ENCODE assay signal across 27 cellular contexts in the genomic region with DNA sequence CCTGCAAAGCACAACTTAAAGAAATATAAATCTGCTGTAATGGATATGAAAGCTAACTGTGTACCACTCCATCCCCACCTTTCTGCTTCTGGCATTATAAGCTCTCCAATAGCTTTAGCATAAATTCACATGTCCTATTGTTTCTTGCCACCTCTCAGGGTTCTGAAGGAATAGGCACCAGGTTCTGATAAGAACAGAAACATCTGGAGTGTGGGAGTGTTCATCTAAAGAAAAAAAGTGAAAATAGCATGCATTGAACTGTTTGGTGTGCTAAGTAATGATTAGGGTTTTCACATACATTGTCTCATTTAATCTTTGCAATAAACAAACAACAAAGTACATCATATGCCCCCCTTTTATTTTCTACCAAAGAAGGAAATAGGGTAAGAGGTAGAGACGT.
"Had no signal": no experiment of that assay in that cellular context is flagged by ENCODE, and none has a peak within 500 bp of the region (broad histone marks: within the 10 kb centered on the region; RNA-seq: fewer than 3 reads in every experiment).

No MANE protein-coding gene starts in this region.

- H3K36me3 ChIP-seq: adrenal gland, cardiac muscle cell, gastrocnemius medialis, ovary, right lobe of liver, stomach, tibial artery had no signal

- H3K9me3 ChIP-seq: adrenal gland, gastrocnemius medialis, ovary, right lobe of liver, stomach, tibial artery had no signal

- H3K27me3 ChIP-seq: adrenal gland, cardiac muscle cell, dorsolateral prefrontal cortex, gastrocnemius medialis, ovary, right lobe of liver, stomach, tibial artery had no signal

- H3K9me3 Mint-ChIP-seq: activated T-cell treated with anti-CD3 and anti-CD28 coated beads, Interleukin-2, amount 50 U/mL, for 72 hours; stimulated activated effector memory CD8-positive, alpha-beta T cell treated with anti-CD3 and anti-CD28 coated beads, Interleukin-12 subunit alpha, Interleukin-12 subunit beta, amount 100 ng/mL, for 72 hours; WTC11 had no signal

- H3K4me3 ChIP-seq: adrenal gland, cardiac muscle cell, coronary artery, dorsolateral prefrontal cortex, gastrocnemius medialis, ovary, right lobe of liver, stomach, tibial artery had no signal

- ATAC-seq: activated T-cell treated with anti-CD3 and anti-CD28 coated beads, Interleukin-2, amount 50 U/mL, for 72 hours; gastrocnemius medialis; left cardiac atrium; left ventricle myocardium superior; stimulated activated effector memory CD8-positive, alpha-beta T cell treated with anti-CD3 and anti-CD28 coated beads, Interleukin-12 subunit alpha, Interleukin-12 subunit beta, amount 100 ng/mL, for 72 hours; T-helper 17 cell; WTC11 had no signal

- H3K4me3 Mint-ChIP-seq: activated naive CD8-positive, alpha-beta T cell; activated T-cell treated with anti-CD3 and anti-CD28 coated beads, Interleukin-2, amount 50 U/mL, for 72 hours; brain; nephron progenitor cell; stimulated activated effector memory CD8-positive, alpha-beta T cell treated with anti-CD3 and anti-CD28 coated beads, Interleukin-12 subunit alpha, Interleukin-12 subunit beta, amount 100 ng/mL, for 72 hours; T-helper 17 cell; WTC11 had no signal

- H3K36me3 Mint-ChIP-seq: activated naive CD8-positive, alpha-beta T cell; brain; stimulated activated effector memory CD8-positive, alpha-beta T cell treated with anti-CD3 and anti-CD28 coated beads, Interleukin-12 subunit alpha, Interleukin-12 subunit beta, amount 100 ng/mL, for 72 hours; WTC11 had no signal

- H3K27ac ChIP-seq: adrenal gland, cardiac muscle cell, coronary artery, gastrocnemius medialis, ovary, right lobe of liver, stomach, tibial artery had no signal

- H3K27me3 Mint-ChIP-seq: activated naive CD8-positive, alpha-beta T cell; brain; progenitor cell of endocrine pancreas had no signal

- H3K27ac Mint-ChIP-seq: activated naive CD8-positive, alpha-beta T cell; activated T-cell treated with anti-CD3 and anti-CD28 coated beads, Interleukin-2, amount 50 U/mL, for 72 hours; progenitor cell of endocrine pancreas; stimulated activated effector memory CD8-positive, alpha-beta T cell treated with anti-CD3 and anti-CD28 coated beads, Interleukin-12 subunit alpha, Interleukin-12 subunit beta, amount 100 ng/mL, for 72 hours; WTC11 had no signal

- DNase-seq: activated CD4-positive, alpha-beta T cell treated with anti-CD3 and anti-CD28 coated beads, Interleukin-2, amount 50 U/mL, for 1 hour; activated effector memory CD4-positive, alpha-beta T cell treated with Interleukin-2 at 50 U/mL for 16 hours; activated naive CD4-positive, alpha-beta T cell treated with Interleukin-2 at 50 U/mL for 16 hours; activated T-cell treated with anti-CD3 and anti-CD28 coated beads for 4 hours; activated T-cell treated with anti-CD3 and anti-CD28 coated beads, Interleukin-2, amount 50 U/mL, for 72 hours; adrenal gland; aorta; dorsolateral prefrontal cortex; effector memory CD4-positive, alpha-beta T cell; gastrocnemius medialis; hippocampal formation; left cardiac atrium; left ventricle myocardium superior; nephron progenitor cell; ovary; right lobe of liver; stimulated activated CD4-positive, alpha-beta T cell treated with anti-CD3 and anti-CD28 coated beads, Interleukin-4, amount 100 ng/mL, for 24 hours; stomach; T-helper 17 cell; tibial artery had no signal

- H3K4me1 ChIP-seq: adrenal gland, gastrocnemius medialis, right lobe of liver, stomach, tibial artery had no signal
